Comparison of ENCODE assay signal across 20 cellular contexts in genomic region chrX:122835886-122836285, GRCh38.
"Had no signal": no experiment of that assay in that cellular context is flagged by ENCODE, and none has a peak within 500 bp of the region (broad histone marks: within the 10 kb centered on the region; RNA-seq: fewer than 3 reads in every experiment).

No MANE protein-coding gene starts in this region.

- ATAC-seq: activated CD4-positive, CD25-positive, alpha-beta regulatory T cell treated with anti-CD3 and anti-CD28 coated beads, Interleukin-2, amount 50 U/mL, for 24 hours; activated CD8-positive, alpha-beta T cell treated with anti-CD3 and anti-CD28 coated beads, Interleukin-2, amount 10 ng/mL, durations not matched to agents 7 days and 5 days; activated naive CD4-positive, alpha-beta T cell treated with anti-CD3 and anti-CD28 coated beads, Interleukin-2, amount 50 U/mL, for 72 hours; activated naive CD8-positive, alpha-beta T cell treated with anti-CD3 and anti-CD28 coated beads, Interleukin-2, amount 50 U/mL, for 24 hours; PC-3 had no signal

- H3K4me1 Mint-ChIP-seq: activated naive CD8-positive, alpha-beta T cell treated with anti-CD3 and anti-CD28 coated beads, Interleukin-2, amount 50 U/mL, for 24 hours had no signal

- H3K4me1 ChIP-seq: breast epithelium had no signal

- H3K36me3 ChIP-seq: breast epithelium had no signal

- H3K4me3 ChIP-seq: breast epithelium had no signal

- H3K4me3 Mint-ChIP-seq: activated CD8-positive, alpha-beta T cell treated with anti-CD3 and anti-CD28 coated beads, Interleukin-2, amount 10 ng/mL, durations not matched to agents 7 days and 5 days; activated naive CD8-positive, alpha-beta T cell treated with anti-CD3 and anti-CD28 coated beads, Interleukin-2, amount 50 U/mL, for 24 hours had no signal

- H3K27ac ChIP-seq: breast epithelium had no signal

- DNase-seq: activated CD4-positive, alpha-beta T cell treated with anti-CD3 and anti-CD28 coated beads for 4 hours; activated CD8-positive, alpha-beta memory T cell treated with anti-CD3 and anti-CD28 coated beads, Interleukin-2, amount 50 U/mL, for 48 hours; activated CD8-positive, alpha-beta T cell treated with anti-CD3 and anti-CD28 coated beads, Interleukin-2, amount 10 ng/mL, durations not matched to agents 7 days and 5 days; activated effector memory CD4-positive, alpha-beta T cell treated with Interleukin-2 at 50 U/mL for 16 hours; activated naive CD4-positive, alpha-beta T cell treated with Interleukin-2 at 50 U/mL for 16 hours; activated naive CD8-positive, alpha-beta T cell treated with anti-CD3 and anti-CD28 coated beads, Interleukin-2, amount 50 U/mL, for 24 hours; activated T-cell treated with anti-CD3 and anti-CD28 coated beads, Interleukin-2, amount 50 U/mL, for 1 hour; amygdala; central memory CD4-positive, alpha-beta T cell; Karpas-422; MM.1S; NCI-H1105; NCI-H1436; NCI-H1694 treated with DMSO at 0.1 percent for 48 hours; NCI-H2029 treated with DMSO at 0.1 percent for 48 hours; PC-3; SHP77 treated with DMSO at 0.1 percent for 48 hours had no signal

- H3K36me3 Mint-ChIP-seq: activated naive CD4-positive, alpha-beta T cell treated with anti-CD3 and anti-CD28 coated beads, Interleukin-2, amount 50 U/mL, for 72 hours had no signal

- H3K27me3 Mint-ChIP-seq: activated naive CD8-positive, alpha-beta T cell treated with anti-CD3 and anti-CD28 coated beads, Interleukin-2, amount 50 U/mL, for 24 hours had no signal

- H3K27ac Mint-ChIP-seq: activated CD8-positive, alpha-beta T cell treated with anti-CD3 and anti-CD28 coated beads, Interleukin-2, amount 10 ng/mL, durations not matched to agents 7 days and 5 days; activated naive CD8-positive, alpha-beta T cell treated with anti-CD3 and anti-CD28 coated beads, Interleukin-2, amount 50 U/mL, for 24 hours had no signal

- H3K9me3 Mint-ChIP-seq: activated naive CD8-positive, alpha-beta T cell treated with anti-CD3 and anti-CD28 coated beads, Interleukin-2, amount 50 U/mL, for 24 hours had no signal

- H3K27me3 ChIP-seq: breast epithelium had no signal
